Comparison of ENCODE assay signal across 8 cellular contexts in the genomic region with DNA sequence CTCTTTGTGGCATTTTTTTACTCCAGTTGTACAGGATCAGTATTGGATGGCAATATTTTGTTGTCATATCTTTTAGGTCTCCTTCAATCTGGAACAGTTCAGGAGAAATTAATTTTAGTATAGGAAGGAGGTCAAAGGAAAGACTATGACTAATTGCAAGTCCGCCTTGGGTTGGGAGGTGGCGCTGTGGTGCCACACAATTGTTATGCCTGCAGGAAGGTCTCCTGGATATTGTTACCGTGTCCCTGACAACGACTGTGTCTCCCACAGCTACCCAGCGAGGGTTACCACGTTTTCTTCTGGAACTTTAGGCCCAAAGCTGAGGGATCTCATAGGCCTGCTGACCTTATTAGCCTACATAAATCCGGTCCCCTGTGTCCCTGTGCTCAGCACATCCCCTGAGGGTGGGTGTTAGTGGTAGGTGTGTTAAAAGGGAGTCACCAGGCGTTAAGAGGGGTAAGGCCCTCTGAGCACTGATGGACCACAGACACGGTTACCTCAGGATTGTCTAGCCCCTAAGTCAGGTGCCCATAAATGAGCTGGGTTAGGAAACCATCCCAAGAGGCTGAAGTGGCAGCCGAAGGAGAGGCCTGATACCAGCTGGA.
DNase-seq lines count a peak whose midpoint lies in the region; ATAC-seq lines count a peak whose summit lies in the region.

No MANE protein-coding gene starts in this region.

- peak; percentile 46 for ATAC-seq in HG03095 (IDR thresholded peaks at IDR 0.05; ENCODE audit: unreplicated experiment)
- no peak for ATAC-seq in memory B cell (ENCODE audit: low read depth)

- H3K27me3 Mint-ChIP-seq in memory B cell, result peaks cover 9% of the 10 kb centered on the region

- H3K9me3 Mint-ChIP-seq in memory B cell, result peaks cover 3% of the 10 kb centered on the region

- no peak overlapping the region for H3K27ac Mint-ChIP-seq in memory B cell

- DNase-seq in NCI-H1436 (lab: John Stamatoyannopoulos, UW) (peak; percentile 63), NCI-H1436 treated with DMSO at 0.1 percent for 48 hours (lab: John Stamatoyannopoulos, UW) (no peak), NCI-H446 treated with DMSO at 0.1 percent for 48 hours (lab: John Stamatoyannopoulos, UW) (peak; percentile 55), ecto neural progenitor cell (ENCODE audit: low spot score) (peak; percentile 81), memory B cell (ENCODE audit: low spot score in 2 of 2) (peak; percentile 21 to 22)
- DNase-seq in activated CD4-positive, alpha-beta T cell treated with anti-CD3 and anti-CD28 coated beads, Interleukin-2, amount 50 U/mL, for 1 hour, result peak; percentile 49
- DNase-seq in stimulated activated CD8-positive, alpha-beta memory T cell treated with anti-CD3 and anti-CD28 coated beads, Interleukin-4, amount 100 ng/mL, for 24 hours (ENCODE audit: low read depth), result peak; percentile 26

- H3K36me3 Mint-ChIP-seq in memory B cell, result peaks cover 4% of the 10 kb centered on the region

- H3K4me1 Mint-ChIP-seq in memory B cell, result peaks cover 3% of the 10 kb centered on the region

- no peak overlapping the region for H3K4me3 Mint-ChIP-seq in memory B cell
